In the genomic region with DNA sequence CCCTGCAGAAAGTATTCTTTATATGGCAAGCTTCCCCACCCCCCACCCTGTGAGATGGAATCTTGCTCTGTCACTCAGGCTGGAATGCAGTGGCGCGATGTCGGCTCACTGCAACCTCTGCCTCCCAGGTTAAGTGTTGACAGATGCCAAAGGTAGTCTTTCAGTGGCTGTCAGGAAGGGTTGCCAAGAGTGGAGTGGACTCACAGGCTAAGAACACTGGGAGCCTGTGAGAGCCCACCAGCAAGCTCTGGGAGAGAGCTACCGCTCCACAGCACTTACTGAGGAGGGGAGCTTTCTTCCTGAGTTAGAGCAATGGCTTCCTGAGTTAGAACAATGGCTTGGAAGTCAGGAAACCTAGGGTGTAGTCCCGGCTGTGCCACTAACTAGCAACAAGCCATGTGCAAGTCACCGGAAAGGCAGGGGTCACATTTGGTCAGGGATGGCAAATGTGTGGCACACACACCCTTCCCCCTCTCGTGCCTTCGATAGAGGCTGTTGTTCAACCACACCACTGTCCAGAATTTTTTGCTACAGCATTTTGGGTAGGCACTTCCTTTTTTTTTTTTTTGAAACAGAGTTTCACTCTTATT, we compare ENCODE assay signal across 10 cellular contexts. TPM values are rescaled to one million over a fixed set of nuclear protein-coding genes. Genes with fewer than 3 reads are reported as not detected.
A peak's percentile ranks its signal among the peaks of the same experiment; 100 is the strongest.
DNase-seq lines count a peak whose midpoint lies in the region; ATAC-seq and TF ChIP-seq lines count a peak whose summit lies in the region.
"Had no signal": no experiment of that assay in that cellular context is flagged by ENCODE, and none has a peak within 500 bp of the region (broad histone marks: within the 10 kb centered on the region; RNA-seq: fewer than 3 reads in every experiment).

No MANE protein-coding gene starts in this region.

- intact Hi-C loops in Right ventricle myocardium inferior (cut with DNase I) (loop anchor here (5.0 kb wide), 1 partner anchor 43 kb away; no protein-coding TSS in a partner anchor), cardiac septum (cut with DNase I) (no loop called here), heart right ventricle (cut with DNase I) (loop anchor here in 4 of 10 donors (5.0 to 10.0 kb wide), 5 partner anchors 38 to 465 kb away; a partner anchor contains a TSS)

- peaks cover 4% of the 10 kb centered on the region for H3K27me3 Mint-ChIP-seq in neural progenitor cell (ENCODE audit: insufficient read depth, low read depth)
- no peaks in the 10 kb centered on the region for H3K27me3 Mint-ChIP-seq in activated CD4-positive, alpha-beta T cell treated with anti-CD3 and anti-CD28 coated beads, Interleukin-2, amount 10 ng/mL, durations not matched to agents 7 days and 5 days

- peak overlapping the region; percentile 95 for H3K27ac Mint-ChIP-seq in neural progenitor cell
- H3K27ac Mint-ChIP-seq in activated CD4-positive, alpha-beta T cell treated with anti-CD3 and anti-CD28 coated beads, Interleukin-2, amount 10 ng/mL, durations not matched to agents 7 days and 5 days = no peak overlapping the region

- no peaks in the 10 kb centered on the region for H3K79me2 ChIP-seq in neural progenitor cell (ENCODE audit: low read depth)

- H4K20me1 ChIP-seq in neural progenitor cell (ENCODE audit: low read depth) = no peaks in the 10 kb centered on the region

- TF ChIP-seq CTCF in heart right ventricle (IDR thresholded peaks at IDR 0.05) (no peak), neural progenitor cell (IDR thresholded peaks at IDR 0.05) (no peak)

- peaks cover 19% of the 10 kb centered on the region for H3K4me1 Mint-ChIP-seq in neural progenitor cell
- H3K4me1 Mint-ChIP-seq in activated CD4-positive, alpha-beta T cell treated with anti-CD3 and anti-CD28 coated beads, Interleukin-2, amount 10 ng/mL, durations not matched to agents 7 days and 5 days = peaks cover 3% of the 10 kb centered on the region

- WGBS in heart right ventricle, 2 donors = 11 to 18% methylated on average over 8 of the region's 8 CpGs

- H3K4me3 ChIP-seq in heart right ventricle (peak overlapping the region; percentile 43 to 66 (median 60)), neural progenitor cell (no peak overlapping the region)

- POLR2A ChIA-PET in activated CD4-positive, alpha-beta T cell treated with anti-CD3 and anti-CD28 coated beads, Interleukin-2, amount 10 ng/mL, durations not matched to agents 7 days and 5 days (lab: Charles Lee) = no interaction called here

- peak overlapping the region; percentile 32 for H3K4me3 Mint-ChIP-seq in neural progenitor cell
- no peak overlapping the region for H3K4me3 Mint-ChIP-seq in activated CD4-positive, alpha-beta T cell treated with anti-CD3 and anti-CD28 coated beads, Interleukin-2, amount 10 ng/mL, durations not matched to agents 7 days and 5 days

- no peaks in the 10 kb centered on the region for H3K9me3 Mint-ChIP-seq in neural progenitor cell
- H3K9me3 Mint-ChIP-seq in activated CD4-positive, alpha-beta T cell treated with anti-CD3 and anti-CD28 coated beads, Interleukin-2, amount 10 ng/mL, durations not matched to agents 7 days and 5 days = no peaks in the 10 kb centered on the region

- peak; percentile 68 for DNase-seq in Right ventricle myocardium inferior (ENCODE audit: missing footprints)
- DNase-seq in cardiac septum (ENCODE audit: low spot score) = no peak
- peak; percentile 44 to 59 for DNase-seq in heart right ventricle
- peak; percentile 28 for DNase-seq in neural progenitor cell (ENCODE audit: low spot score)
- DNase-seq in OCI-M2 (lab: John Stamatoyannopoulos, UW; ENCODE audit: unreplicated experiment) = no peak
- no peak for DNase-seq in stimulated activated CD4-positive, alpha-beta T cell treated with anti-CD3 and anti-CD28 coated beads, Interleukin-1b, Interleukin-23, amount 100 ng/mL, for 48 hours
- DNase-seq in activated CD4-positive, alpha-beta T cell treated with anti-CD3 and anti-CD28 coated beads, Interleukin-2, amount 10 ng/mL, durations not matched to agents 7 days and 5 days = no peak
- DNase-seq in activated CD4-positive, alpha-beta T cell treated with anti-CD3 and anti-CD28 coated beads for 4 hours = no peak
- DNase-seq: NCI-H187, T1000 had no signal

- H3F3A ChIP-seq in neural progenitor cell (ENCODE audit: low read depth) = no peaks in the 10 kb centered on the region

- H3K4me2 ChIP-seq in neural progenitor cell = peak overlapping the region; percentile 67

- H2AFZ ChIP-seq in neural progenitor cell (replicated peaks) = peak overlapping the region; percentile 97

- H3K27ac ChIP-seq in heart right ventricle = peak overlapping the region; percentile 56 to 91 (median 83)
- no peak overlapping the region for H3K27ac ChIP-seq in neural progenitor cell

- CTCF ChIA-PET in activated CD4-positive, alpha-beta T cell treated with anti-CD3 and anti-CD28 coated beads, Interleukin-2, amount 10 ng/mL, durations not matched to agents 7 days and 5 days (lab: Charles Lee) = no interaction called here

- no peaks in the 10 kb centered on the region for H3K36me3 Mint-ChIP-seq in neural progenitor cell
- H3K36me3 Mint-ChIP-seq in activated CD4-positive, alpha-beta T cell treated with anti-CD3 and anti-CD28 coated beads, Interleukin-2, amount 10 ng/mL, durations not matched to agents 7 days and 5 days (ENCODE audit: low read depth) = no peaks in the 10 kb centered on the region

- no peak overlapping the region for H3K9ac ChIP-seq in neural progenitor cell

- ATAC-seq in Right ventricle myocardium inferior (peak; percentile 51), heart right ventricle (peak; percentile 62 to 77 (median 76))

- H3K9me3 ChIP-seq in heart right ventricle = no peaks in the 10 kb centered on the region
- no peaks in the 10 kb centered on the region for H3K9me3 ChIP-seq in neural progenitor cell (ENCODE audit: low read depth)

- H3K36me3 ChIP-seq in heart right ventricle (peaks cover 0 to 3% (median 0%) of the 10 kb centered on the region in 9 donors), neural progenitor cell (no peaks in the 10 kb centered on the region)

- H3K27me3 ChIP-seq in heart right ventricle (no peaks in the 10 kb centered on the region), neural progenitor cell (no peaks in the 10 kb centered on the region)

- H3K4me1 ChIP-seq in heart right ventricle (peaks cover 3 to 68% (median 28%) of the 10 kb centered on the region in 9 donors), neural progenitor cell (peaks cover 18% of the 10 kb centered on the region)

RNA-seq across cellular contexts. Expression of a gene that starts 2.6 kb away (rescaled TPM):
- total RNA-seq in Right ventricle myocardium inferior (373 TPM), cardiac septum (171 TPM), heart right ventricle (100 to 1,000 TPM in 9 of 10 donors, 10 to 100 TPM in 1; 92.1 to 490 (median 166) TPM), neural progenitor cell (ENCODE audit: low replicate concordance) (5.7 TPM in 1 of 2 replicates, not detected in the other)
- polyA plus RNA-seq in heart right ventricle = 100 to 1,000 TPM; 342 to 373 TPM
- total RNA-seq in activated CD4-positive, alpha-beta T cell treated with anti-CD3 and anti-CD28 coated beads, Interleukin-2, amount 10 ng/mL, durations not matched to agents 7 days and 5 days = not detected

RNA-seq across cellular contexts. Expression of a gene that starts 19.0 kb away (rescaled TPM):
- total RNA-seq in Right ventricle myocardium inferior = 8.3 TPM
- 3.1 TPM for total RNA-seq in cardiac septum
- total RNA-seq in heart right ventricle = 10 to 100 TPM in 2 of 10 donors, 1 to 10 TPM in 8; 1.3 to 18.2 (median 2.4) TPM
- polyA plus RNA-seq in heart right ventricle = 1 to 10 TPM; 2.0 to 6.8 TPM
- total RNA-seq in neural progenitor cell (ENCODE audit: low replicate concordance) = not detected in 2 replicates
- 1 to 10 TPM; 2.4 TPM for total RNA-seq in activated CD4-positive, alpha-beta T cell treated with anti-CD3 and anti-CD28 coated beads, Interleukin-2, amount 10 ng/mL, durations not matched to agents 7 days and 5 days

RNA-seq across cellular contexts. Expression of a gene that starts 31.8 kb away (rescaled TPM):
- total RNA-seq in Right ventricle myocardium inferior = not detected
- total RNA-seq in cardiac septum = not detected
- not detected for total RNA-seq in heart right ventricle
- not detected for polyA plus RNA-seq in heart right ventricle
- total RNA-seq in neural progenitor cell (ENCODE audit: low replicate concordance) = not detected in 2 replicates
- total RNA-seq in activated CD4-positive, alpha-beta T cell treated with anti-CD3 and anti-CD28 coated beads, Interleukin-2, amount 10 ng/mL, durations not matched to agents 7 days and 5 days = not detected

RNA-seq across cellular contexts. Expression of a gene that starts 54.4 kb away (rescaled TPM):
- not detected for total RNA-seq in Right ventricle myocardium inferior
- not detected for total RNA-seq in cardiac septum
- not detected for total RNA-seq in heart right ventricle
- polyA plus RNA-seq in heart right ventricle = not detected
- total RNA-seq in neural progenitor cell (ENCODE audit: low replicate concordance) = not detected in 2 replicates
- not detected for total RNA-seq in activated CD4-positive, alpha-beta T cell treated with anti-CD3 and anti-CD28 coated beads, Interleukin-2, amount 10 ng/mL, durations not matched to agents 7 days and 5 days

Comparison
In these comparisons a context has a peak if more than half of its experiments do, and no peak if none do; other contexts are left out.
1. DNase-seq: peak in Right ventricle myocardium inferior (single experiment), heart right ventricle (2 of 2) and neural progenitor cell (single experiment); none in cardiac septum (single experiment), OCI-M2 (single experiment), stimulated activated CD4-positive, alpha-beta T cell treated with anti-CD3 and anti-CD28 coated beads, Interleukin-1b, Interleukin-23, amount 100 ng/mL, for 48 hours (single experiment), activated CD4-positive, alpha-beta T cell treated with anti-CD3 and anti-CD28 coated beads, Interleukin-2, amount 10 ng/mL, durations not matched to agents 7 days and 5 days (single experiment) and activated CD4-positive, alpha-beta T cell treated with anti-CD3 and anti-CD28 coated beads for 4 hours (0 of 2).
2. RNA of a gene that starts 2.6 kb away (total RNA-seq): 373 TPM in Right ventricle myocardium inferior (single experiment), 92.1 to 490 TPM in heart right ventricle and 171 TPM in cardiac septum (single experiment); 5.7 TPM in neural progenitor cell and not detected in activated CD4-positive, alpha-beta T cell treated with anti-CD3 and anti-CD28 coated beads, Interleukin-2, amount 10 ng/mL, durations not matched to agents 7 days and 5 days; every median in the first group is over 10 times any median in the second.